Comparison of ENCODE assay signal across 8 cellular contexts in the genomic region with DNA sequence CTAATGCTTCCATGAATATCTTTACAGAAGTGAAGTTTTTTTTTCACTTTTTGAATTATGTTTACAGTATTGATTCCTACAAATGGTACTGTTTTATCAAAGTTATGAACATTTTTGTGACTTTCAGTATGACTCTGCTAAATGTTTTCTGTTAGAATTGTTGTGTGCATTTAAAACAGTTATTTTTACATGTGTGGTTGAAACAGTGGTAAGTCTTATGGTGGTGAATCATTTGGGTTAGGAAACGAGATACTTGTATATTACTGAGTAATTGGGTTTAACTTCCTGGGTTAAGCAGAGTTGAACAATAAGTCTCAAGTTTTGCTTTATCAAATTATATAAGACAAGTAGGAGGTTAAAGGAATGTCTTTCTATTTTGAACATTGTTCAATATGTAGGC.
A peak's percentile ranks its signal among the peaks of the same experiment; 100 is the strongest.
DNase-seq lines count a peak whose midpoint lies in the region; ATAC-seq and TF ChIP-seq lines count a peak whose summit lies in the region.

No MANE protein-coding gene starts in this region.

- DNase-seq in GM12865 (ENCODE audit: low read depth) (peak; percentile 61), kidney tubule cell (ENCODE audit: low spot score) (peak; percentile 38), middle frontal gyrus (ENCODE audit: extremely low spot score, low spot score) (no peak), NCI-H2171 (lab: John Stamatoyannopoulos, UW) (no peak), NCI-H510A (lab: John Stamatoyannopoulos, UW) (no peak)
- DNase-seq in activated CD8-positive, alpha-beta T cell treated with anti-CD3 and anti-CD28 coated beads for 36 hours = no peak

- no peak for TF ChIP-seq CTCF in GM12865 (IDR thresholded peaks at IDR 0.05; ENCODE audit: insufficient read depth, low read depth, low read length, missing control alignments)
- no peak for TF ChIP-seq CTCF in activated CD8-positive, alpha-beta T cell treated with anti-CD3 and anti-CD28 coated beads for 36 hours (IDR thresholded peaks at IDR 0.05)

- H3K4me3 Mint-ChIP-seq in activated CD8-positive, alpha-beta T cell treated with anti-CD3 and anti-CD28 coated beads for 36 hours = no peak overlapping the region

- intact Hi-C loops in activated CD8-positive, alpha-beta T cell treated with anti-CD3 and anti-CD28 coated beads for 36 hours (cut with micrococcal nuclease) = no loop called here

- no peak overlapping the region for H3K4me3 ChIP-seq in GM12865 (ENCODE audit: low read depth, low read length)

- H3K27ac Mint-ChIP-seq in activated CD8-positive, alpha-beta T cell treated with anti-CD3 and anti-CD28 coated beads for 36 hours = peak overlapping the region; percentile 74

- no peaks in the 10 kb centered on the region for H3K27me3 Mint-ChIP-seq in activated CD8-positive, alpha-beta T cell treated with anti-CD3 and anti-CD28 coated beads for 36 hours

- H3K4me1 Mint-ChIP-seq in activated CD8-positive, alpha-beta T cell treated with anti-CD3 and anti-CD28 coated beads for 36 hours (ENCODE audit: low read depth) = peaks cover 33% of the 10 kb centered on the region

- ATAC-seq in HG02798 (IDR thresholded peaks at IDR 0.05; ENCODE audit: poor library complexity, unreplicated experiment) (peak; percentile 43), HG03025 (IDR thresholded peaks at IDR 0.05; ENCODE audit: low FRiP score, unreplicated experiment) (no peak)
- ATAC-seq in activated CD8-positive, alpha-beta T cell treated with anti-CD3 and anti-CD28 coated beads for 36 hours = peak; percentile 88

- CTCF ChIA-PET in activated CD8-positive, alpha-beta T cell treated with anti-CD3 and anti-CD28 coated beads for 36 hours (lab: Charles Lee) = interaction anchor here (0.9 to 3.2 kb wide), 4 partner anchors 17 to 362 kb away, joined by 3 to 13 read pairs (median 8); no protein-coding TSS in a partner anchor

- POLR2A ChIA-PET in activated CD8-positive, alpha-beta T cell treated with anti-CD3 and anti-CD28 coated beads for 36 hours (lab: Charles Lee) = interaction anchor here (1.1 to 1.4 kb wide), 2 partner anchors 115 to 138 kb away, joined by 4 read pairs; no protein-coding TSS in a partner anchor

- H3K36me3 Mint-ChIP-seq in activated CD8-positive, alpha-beta T cell treated with anti-CD3 and anti-CD28 coated beads for 36 hours (ENCODE audit: low read depth) = peaks cover 22% of the 10 kb centered on the region

- H3K9me3 Mint-ChIP-seq in activated CD8-positive, alpha-beta T cell treated with anti-CD3 and anti-CD28 coated beads for 36 hours = no peaks in the 10 kb centered on the region

Comparison
In these comparisons a context has a peak if more than half of its experiments do, and no peak if none do; other contexts are left out.
1. DNase-seq: peak in GM12865 (single experiment) and kidney tubule cell (single experiment); none in activated CD8-positive, alpha-beta T cell treated with anti-CD3 and anti-CD28 coated beads for 36 hours (single experiment), middle frontal gyrus (single experiment), NCI-H2171 (single experiment) and NCI-H510A (single experiment).